Comparison of ENCODE assay signal across 13 cellular contexts in genomic region chr20:5153612-5154542, GRCh38. TPM values are rescaled to one million over a fixed set of nuclear protein-coding genes. Genes with fewer than 3 reads are reported as not detected.
DNase-seq lines count a peak whose midpoint lies in the region; ATAC-seq, FAIRE-seq and TF ChIP-seq lines count a peak whose summit lies in the region.
"Had no signal": no experiment of that assay in that cellular context is flagged by ENCODE, and none has a peak within 500 bp of the region (broad histone marks: within the 10 kb centered on the region; RNA-seq: fewer than 3 reads in every experiment).

No MANE protein-coding gene starts in this region.

- H3K36me3 ChIP-seq in HCT116 (ENCODE audit: control insufficient read depth in 1 of 2, insufficient read depth in 2 of 2, low read length in 2 of 2) (no peaks in the 10 kb centered on the region), astrocyte (ENCODE audit: insufficient read depth, low read length) (no peaks in the 10 kb centered on the region), right lobe of liver (no peaks in the 10 kb centered on the region), upper lobe of right lung (no peaks in the 10 kb centered on the region)
- H3K36me3 ChIP-seq: upper lobe of left lung had no signal

- FAIRE-seq in astrocyte (lab: Jason Lieb, UNC) = no peak
- FAIRE-seq: A204.1 had no signal

- no peaks in the 10 kb centered on the region for H3K9me3 Mint-ChIP-seq in T-helper 1 cell treated with Interleukin-12 subunit alpha and Interleukin-12 subunit beta and Interleukin-4 antibody, amounts not matched to agents 30 μg/mL and 1 μg/mL, for 36 hours
- H3K9me3 Mint-ChIP-seq in astrocyte (ENCODE audit: unreplicated experiment) = no peaks in the 10 kb centered on the region
- H3K9me3 Mint-ChIP-seq: natural killer cell had no signal

- POLR2A ChIA-PET in HCT116 (lab: Charles Lee) = interaction anchor here (0.9 to 2.3 kb wide), 2 partner anchors 27 to 34 kb away, joined by 4 to 10 read pairs; partner anchors contain the start of genes CDS2 and PCNA

- H3K79me2 ChIP-seq in HCT116 (ENCODE audit: insufficient read depth, low read length) = peaks cover 45% of the 10 kb centered on the region
- peaks cover 61% of the 10 kb centered on the region for H3K79me2 ChIP-seq in astrocyte (ENCODE audit: insufficient read depth, low read length)

- TF ChIP-seq RAD21 in HCT116 (IDR thresholded peaks at IDR 0.05; ENCODE audit: low read depth) = no peak

- H3K9me3 ChIP-seq in HCT116 (ENCODE audit: control insufficient read depth in 1 of 2, insufficient read depth in 1 of 2, low read depth in 1 of 2, low read length in 2 of 2) (no peaks in the 10 kb centered on the region), astrocyte (ENCODE audit: insufficient read depth, low read depth, low read length) (no peaks in the 10 kb centered on the region), right lobe of liver (no peaks in the 10 kb centered on the region), upper lobe of right lung (no peaks in the 10 kb centered on the region)
- H3K9me3 ChIP-seq: upper lobe of left lung had no signal

- H3K27me3 ChIP-seq in HCT116 (ENCODE audit: insufficient read depth, low read length) (no peaks in the 10 kb centered on the region), astrocyte (ENCODE audit: insufficient read depth, low read length) (no peaks in the 10 kb centered on the region), right lobe of liver (no peaks in the 10 kb centered on the region), upper lobe of right lung (no peaks in the 10 kb centered on the region)
- H3K27me3 ChIP-seq: upper lobe of left lung had no signal

- H3K4me1 ChIP-seq in HCT116 (ENCODE audit: control insufficient read depth in 1 of 2, insufficient read depth in 2 of 2, low read length in 2 of 2) = peaks cover 36 to 89% of the 10 kb centered on the region in 2 experiments
- H3K4me1 ChIP-seq in astrocyte (ENCODE audit: insufficient read depth, low read length) = peaks cover 28% of the 10 kb centered on the region
- peaks cover 0 to 72% (median 30%) of the 10 kb centered on the region in 4 donors for H3K4me1 ChIP-seq in right lobe of liver
- H3K4me1 ChIP-seq in upper lobe of right lung = peaks cover 23% of the 10 kb centered on the region

- WGBS in right lobe of liver (ENCODE audit: insufficient coverage, low coverage, low lambda C conversion rate, missing lambda C conversion rate) = 72% methylated on average over 4 of the region's 5 CpGs

- H3K4me3 ChIP-seq in HCT116 (replicated peaks in 1 of 2; ENCODE audit: low read depth in 1 of 2, low read length in 2 of 2) (peak overlapping the region in 1 of 2 experiments; percentile 31; a peak in 2 of 4 replicates), astrocyte (ENCODE audit: insufficient read depth, low read depth, low read length) (no peak overlapping the region), right lobe of liver (no peak overlapping the region), upper lobe of right lung (no peak overlapping the region)
- H3K4me3 ChIP-seq: upper lobe of left lung had no signal

- H3K27ac ChIP-seq in HCT116 (ENCODE audit: low read depth, low read length) = peak overlapping the region; percentile 39; the same call in 1 of the 2 replicates
- H3K27ac ChIP-seq in astrocyte (ENCODE audit: low read depth, low read length) = no peak overlapping the region
- H3K27ac ChIP-seq in right lobe of liver = peak overlapping the region; percentile 17 to 51 (median 33)
- no peak overlapping the region for H3K27ac ChIP-seq in upper lobe of right lung
- H3K27ac ChIP-seq: upper lobe of left lung had no signal

- ATAC-seq in HCT116 (peak; percentile 86), right lobe of liver (no peak), upper lobe of right lung (no peak), HG02642 (IDR thresholded peaks at IDR 0.05; ENCODE audit: poor library complexity, unreplicated experiment) (no peak)
- ATAC-seq: natural killer cell had no signal

- H3K4me2 ChIP-seq in HCT116 (ENCODE audit: low read length) = peak overlapping the region; percentile 69
- H3K4me2 ChIP-seq in astrocyte (ENCODE audit: low read length) = peak overlapping the region; percentile 11

- no TSS peak for BruUV-seq in HCT116 (replicated peaks; lab: Mats Ljungman, UMichigan)

- no peaks in the 10 kb centered on the region for H4K20me1 ChIP-seq in HCT116 (ENCODE audit: insufficient read depth)
- peaks cover 45% of the 10 kb centered on the region for H4K20me1 ChIP-seq in astrocyte (ENCODE audit: insufficient read depth, low read length)

- DNase-seq in T-helper 1 cell (no peak), HCT116 (ENCODE audit: low read depth, low spot score) (peak; percentile 63), astrocyte (ENCODE audit: low read depth) (peak; percentile 23), right lobe of liver (peak in 1 of 3 donors; percentile 10), upper lobe of right lung (no peak), HCEC 1CT (no peak)
- DNase-seq: COR-L47, natural killer cell, NCI-H1092 treated with DMSO at 0.1 percent for 48 hours, upper lobe of left lung had no signal

- H3K9ac ChIP-seq in HCT116 (ENCODE audit: low read length) = peak overlapping the region; percentile 62
- H3K9ac ChIP-seq in astrocyte (ENCODE audit: low read length) = no peak overlapping the region

- CTCF ChIA-PET in HCT116 (lab: Charles Lee) = interaction anchor here (0.7 to 2.4 kb wide), 4 partner anchors 13 to 97 kb away, joined by 4 to 9 read pairs (median 7); partner anchors contain the start of gene CDS2

- RAD21 ChIA-PET in HCT116 (lab: Charles Lee; ENCODE audit: low non-redundant PET in 1 of 2, low total read pairs in 2 of 2, uncharacterized antibody in 2 of 2, unreplicated experiment in 2 of 2) = interaction anchor here in 1 of 2 experiments (1.0 kb wide), 1 partner anchor 27 kb away, joined by 4 read pairs; the partner anchor contains the start of gene CDS2

- intact Hi-C loops in HCT116 (cut with micrococcal nuclease) = no loop called here
- intact Hi-C loops in right lobe of liver (cut with DNase I) = no loop called here
- intact Hi-C loops in upper lobe of right lung (cut with DNase I) = no loop called here

- H3K27ac Mint-ChIP-seq in T-helper 1 cell treated with Interleukin-12 subunit alpha and Interleukin-12 subunit beta and Interleukin-4 antibody, amounts not matched to agents 30 μg/mL and 1 μg/mL, for 36 hours = peak overlapping the region; percentile 41
- H3K27ac Mint-ChIP-seq in astrocyte (ENCODE audit: unreplicated experiment) = peak overlapping the region; percentile 17

- TF ChIP-seq CTCF in HCT116 (IDR thresholded peaks at IDR 0.05 in 2 of 3, conservative IDR thresholded peaks at IDR 0.05 in 1 of 3; ENCODE audit: borderline replicate concordance in 1 of 3, insufficient read depth in 1 of 3, low read depth in 2 of 3, low read length in 2 of 3) (peak in 2 of 3 experiments; percentile 29 to 34; a peak in 3 of 6 replicates), astrocyte (IDR thresholded peaks at IDR 0.05; ENCODE audit: insufficient read depth, low read depth, low read length) (no peak), right lobe of liver (IDR thresholded peaks at IDR 0.05) (no peak), upper lobe of right lung (IDR thresholded peaks at IDR 0.05) (no peak)

- H3K9me2 ChIP-seq in HCT116 (ENCODE audit: insufficient read depth) = no peaks in the 10 kb centered on the region

- peaks cover 14% of the 10 kb centered on the region for H3K36me3 Mint-ChIP-seq in T-helper 1 cell treated with Interleukin-12 subunit alpha and Interleukin-12 subunit beta and Interleukin-4 antibody, amounts not matched to agents 30 μg/mL and 1 μg/mL, for 36 hours (ENCODE audit: low read depth)
- H3K36me3 Mint-ChIP-seq in astrocyte (ENCODE audit: low read depth, unreplicated experiment) = peaks cover 3% of the 10 kb centered on the region
- H3K36me3 Mint-ChIP-seq: natural killer cell had no signal

- no peak overlapping the region for H3K4me3 Mint-ChIP-seq in T-helper 1 cell treated with Interleukin-12 subunit alpha and Interleukin-12 subunit beta and Interleukin-4 antibody, amounts not matched to agents 30 μg/mL and 1 μg/mL, for 36 hours
- H3K4me3 Mint-ChIP-seq in astrocyte (ENCODE audit: unreplicated experiment) = no peak overlapping the region
- H3K4me3 Mint-ChIP-seq: natural killer cell had no signal

- no peaks in the 10 kb centered on the region for H3K27me3 Mint-ChIP-seq in T-helper 1 cell treated with Interleukin-12 subunit alpha and Interleukin-12 subunit beta and Interleukin-4 antibody, amounts not matched to agents 30 μg/mL and 1 μg/mL, for 36 hours (ENCODE audit: low read depth)
- H3K27me3 Mint-ChIP-seq in astrocyte (ENCODE audit: low read depth, unreplicated experiment) = no peaks in the 10 kb centered on the region

- H2AFZ ChIP-seq in HCT116 (ENCODE audit: low read depth, low read length, poor library complexity, severe bottlenecking) = no peak overlapping the region
- H2AFZ ChIP-seq in astrocyte (ENCODE audit: low read depth, low read length) = no peak overlapping the region

- H3K4me1 Mint-ChIP-seq in T-helper 1 cell treated with Interleukin-12 subunit alpha and Interleukin-12 subunit beta and Interleukin-4 antibody, amounts not matched to agents 30 μg/mL and 1 μg/mL, for 36 hours (ENCODE audit: low read depth) = peaks cover 26% of the 10 kb centered on the region
- H3K4me1 Mint-ChIP-seq in astrocyte (ENCODE audit: low read depth, unreplicated experiment) = peaks cover 26% of the 10 kb centered on the region

- no peak for TF ChIP-seq POLR2A in HCT116 (IDR thresholded peaks at IDR 0.05; ENCODE audit: borderline replicate concordance, extremely low read depth, insufficient read depth, insufficient read length)
- TF ChIP-seq POLR2A in right lobe of liver (IDR thresholded peaks at IDR 0.05) = no peak

TF ChIP-seq in HCT116, 20 proteins besides CTCF, POLR2A, EP300 and RAD21 (continues in another document):
- TF ChIP-seq FOSL1 (IDR thresholded peaks at IDR 0.05; ENCODE audit: low read depth) (peak; percentile 80), SP1 (IDR thresholded peaks at IDR 0.05; ENCODE audit: low read depth) (peak; percentile 62; the same call in 1 of the 2 replicates), TCF7L2 (IDR thresholded peaks at IDR 0.05; ENCODE audit: borderline replicate concordance, extremely low read depth, insufficient read depth, insufficient read length) (no peak), EZH2phosphoT487 (IDR thresholded peaks at IDR 0.05; ENCODE audit: borderline replicate concordance) (no peak), CBX3 (IDR thresholded peaks at IDR 0.05; ENCODE audit: low read depth) (peak; percentile 35; the same call in 1 of the 2 replicates)

RNA-seq across cellular contexts. Expression of gene CDS2, which starts 27.1 kb away (rescaled TPM):
- total RNA-seq in HCT116 (2021; ENCODE audit: unreplicated experiment) = 37.5 TPM
- polyA plus RNA-seq in HCT116 (2012) = 15.3 and 16.3 TPM in 2 replicates
- 46.3 and 53.9 TPM in 2 replicates for total RNA-seq in astrocyte
- 10 to 100 TPM; 13.7 to 42.3 (median 31.6) TPM for total RNA-seq in right lobe of liver
- 65.0 TPM for total RNA-seq in upper lobe of right lung

RNA-seq across cellular contexts. Expression of gene PCNA, which starts 34.1 kb away (rescaled TPM):
- total RNA-seq in HCT116 (2021; ENCODE audit: unreplicated experiment) (273 TPM), astrocyte (73.0 and 77.6 TPM in 2 replicates), right lobe of liver (10 to 100 TPM; 14.8 to 56.1 (median 16.1) TPM), upper lobe of right lung (44.3 TPM)
- 135 and 150 TPM in 2 replicates for polyA plus RNA-seq in HCT116 (2012)

RNA-seq across cellular contexts. Expression of gene TMEM230, which starts 41.0 kb away (rescaled TPM):
- 75.5 TPM for total RNA-seq in HCT116 (2021; ENCODE audit: unreplicated experiment)
- polyA plus RNA-seq in HCT116 (2012) = 44.0 and 62.3 TPM in 2 replicates
- 82.6 and 95.6 TPM in 2 replicates for total RNA-seq in astrocyte
- total RNA-seq in right lobe of liver = 10 to 100 TPM; 60.5 to 88.1 (median 71.5) TPM
- 105 TPM for total RNA-seq in upper lobe of right lung

Comparison
In these comparisons a context has a peak if more than half of its experiments do, and no peak if none do; other contexts are left out.
1. DNase-seq: peak in HCT116 (single experiment) and astrocyte (single experiment); none in T-helper 1 cell (0 of 5), upper lobe of right lung (single experiment) and HCEC 1CT (single experiment).
2. H3K27ac ChIP-seq: peak in HCT116 (single experiment) and right lobe of liver (3 of 3); none in astrocyte (single experiment) and upper lobe of right lung (single experiment).
3. CTCF ChIP-seq: peak in HCT116 (2 of 3); none in astrocyte (single experiment), right lobe of liver (0 of 4) and upper lobe of right lung (single experiment).